ENCODE assay signal across 30 cellular contexts in the genomic region with DNA sequence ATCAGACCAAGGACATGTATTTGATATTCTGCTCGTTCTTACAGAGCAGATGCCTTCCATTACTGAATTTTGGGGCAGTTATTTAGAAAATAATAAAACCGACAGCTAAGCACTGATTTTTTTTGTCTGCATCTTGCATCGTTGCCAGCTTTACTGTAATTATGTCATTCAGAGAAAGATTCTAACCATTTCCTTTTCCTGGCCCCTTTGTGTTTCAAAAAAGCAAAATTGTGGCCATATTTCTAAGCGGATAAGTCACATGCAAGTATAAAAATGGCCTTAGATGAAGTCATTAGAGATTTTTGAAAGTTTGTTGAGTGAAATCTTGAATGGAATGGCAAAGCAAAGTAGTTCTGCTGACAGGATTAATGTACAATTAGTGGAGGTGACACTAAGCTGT.
DNase-seq lines count a peak whose midpoint lies in the region; ATAC-seq, FAIRE-seq and TF ChIP-seq lines count a peak whose summit lies in the region.
"Had no signal": no experiment of that assay in that cellular context is flagged by ENCODE, and none has a peak within 500 bp of the region (broad histone marks: within the 10 kb centered on the region; RNA-seq: fewer than 3 reads in every experiment).

No MANE protein-coding gene starts in this region.

- H3F3A ChIP-seq in GM23338 (replicated peaks; ENCODE audit: low read depth): no peaks in the 10 kb centered on the region

- H3K36me3 Mint-ChIP-seq in GM23338 (ENCODE audit: low read depth): no peaks in the 10 kb centered on the region

- ATAC-seq in GM23338 (no peak), GM21381 (IDR thresholded peaks at IDR 0.05; ENCODE audit: unreplicated experiment) (no peak)

- CTCF ChIA-PET in A673 (lab: Charles Lee): interaction anchor here (2.4 kb wide), 1 partner anchor 14 kb away, joined by 9 read pairs; no protein-coding TSS in a partner anchor

- H3K27ac ChIP-seq in A673 (ENCODE audit: low read depth, low read length, poor library complexity, severe bottlenecking) (peak overlapping the region; percentile 67), GM23338 (ENCODE audit: low read depth) (0 out of 2 replicates have a peak overlapping the region, but pooled peaks have one; percentile 23), small intestine (ENCODE audit: low read depth in 1 of 2, low read length in 1 of 2) (no peak overlapping the region), SJCRH30 (no peak overlapping the region)
- H3K27ac ChIP-seq: BLaER1 treated with 17β-estradiol and CSF1 and Interleukin-3, amounts not matched to agents 10 nM and 100 nM had no signal

- no TSS peak for BruUV-seq in A673 (replicated peaks; lab: Mats Ljungman, UMichigan)

- peaks cover 25% of the 10 kb centered on the region for H3K4me1 ChIP-seq in A673 (ENCODE audit: insufficient read depth, low read length, poor library complexity, severe bottlenecking)
- H3K4me1 ChIP-seq in GM23338 (ENCODE audit: insufficient read depth): no peaks in the 10 kb centered on the region
- no peaks in the 10 kb centered on the region for H3K4me1 ChIP-seq in small intestine (ENCODE audit: control insufficient read depth in 2 of 2, insufficient read depth in 1 of 2, low read depth in 1 of 2, low read length in 1 of 2)
- H3K4me1 ChIP-seq in SJCRH30: no peaks in the 10 kb centered on the region
- H3K4me1 ChIP-seq: BLaER1 treated with 17β-estradiol and CSF1 and Interleukin-3, amounts not matched to agents 10 nM and 100 nM had no signal

- no peak overlapping the region for H2AFZ ChIP-seq in GM23338

- H3K4me3 Mint-ChIP-seq in GM23338: no peak overlapping the region
- H3K4me3 Mint-ChIP-seq: CD4-positive, alpha-beta T cell had no signal

- no peak overlapping the region for H3K27ac Mint-ChIP-seq in GM23338
- H3K27ac Mint-ChIP-seq: CD4-positive, alpha-beta T cell had no signal

- no peaks in the 10 kb centered on the region for H3K79me2 ChIP-seq in GM23338 (replicated peaks; ENCODE audit: insufficient read depth)

- no peaks in the 10 kb centered on the region for H3K9me3 Mint-ChIP-seq in GM23338
- H3K9me3 Mint-ChIP-seq: CD4-positive, alpha-beta T cell had no signal

- DNase-seq in A673 (ENCODE audit: low spot score) (peak; percentile 84), GM23338 (ENCODE audit: low spot score) (no peak), astrocyte of the spinal cord (ENCODE audit: low read depth, low spot score) (peak; percentile 12), fibroblast of peridontal ligament (ENCODE audit: extremely low read depth) (peak; percentile 5), small intestine (no peak), SJCRH30 (no peak)
- DNase-seq: AML-193; CD4-positive, alpha-beta T cell; COR-L47; DMS 273 treated with DMSO at 0.1 percent for 48 hours; DND-41; HCEC 1CT; KBM-7; MV-4-11; NCI-H1105 treated with DMSO at 0.1 percent for 48 hours; NCI-H146; NCI-H1930; NCI-H2107; NCI-H446; NCI-H524 treated with DMSO at 0.1 percent for 48 hours; NCI-H774; SIG-M5; SK-N-SH had no signal

- no peaks in the 10 kb centered on the region for H3K9me2 ChIP-seq in GM23338 (ENCODE audit: insufficient read depth)
- H3K9me2 ChIP-seq: SK-N-SH had no signal

- H3K4me3 ChIP-seq in A673 (ENCODE audit: low read depth, low read length, poor library complexity, severe bottlenecking) (no peak overlapping the region), GM23338 (no peak overlapping the region), astrocyte of the spinal cord (ENCODE audit: low read depth, low read length) (no peak overlapping the region), small intestine (ENCODE audit: low read depth in 1 of 2, low read length in 2 of 2) (no peak overlapping the region), SJCRH30 (no peak overlapping the region)
- H3K4me3 ChIP-seq: BLaER1 treated with 17β-estradiol and CSF1 and Interleukin-3, amounts not matched to agents 10 nM and 100 nM had no signal

- no peaks in the 10 kb centered on the region for H3K36me3 ChIP-seq in A673 (ENCODE audit: insufficient read depth, low read length, poor library complexity, severe bottlenecking)
- H3K36me3 ChIP-seq in GM23338 (ENCODE audit: insufficient read depth): no peaks in the 10 kb centered on the region
- no peaks in the 10 kb centered on the region for H3K36me3 ChIP-seq in small intestine (ENCODE audit: control insufficient read depth in 2 of 2, insufficient read depth in 2 of 2, low read length in 2 of 2)
- H3K36me3 ChIP-seq in SJCRH30: no peaks in the 10 kb centered on the region
- H3K36me3 ChIP-seq: BLaER1 treated with 17β-estradiol and CSF1 and Interleukin-3, amounts not matched to agents 10 nM and 100 nM had no signal

- TF ChIP-seq CTCF in A673 (conservative IDR thresholded peaks at IDR 0.05; ENCODE audit: low read depth, low read length) (no peak), GM23338 (conservative IDR thresholded peaks at IDR 0.05; ENCODE audit: low read depth in 2 of 2) (no peak), astrocyte of the spinal cord (IDR thresholded peaks at IDR 0.05; ENCODE audit: low read depth, low read length) (no peak)

- POLR2A ChIA-PET in A673 (lab: Charles Lee; ENCODE audit: low non-redundant PET): interaction anchor here (0.7 kb wide), 1 partner anchor 205 kb away, joined by 4 read pairs; no protein-coding TSS in a partner anchor

- 55 to 75% (median 63%) methylated on average over 4 of the region's 4 CpGs for WGBS in small intestine, 3 donors

- no peak for FAIRE-seq in small intestine (lab: Jason Lieb, UNC)
- FAIRE-seq: A204.1, GM12892, H1, HTR-8/SVneo, RCC 7860 had no signal

- H3K9me3 ChIP-seq in A673 (ENCODE audit: low read depth, low read length, poor library complexity, severe bottlenecking): no peaks in the 10 kb centered on the region
- H3K9me3 ChIP-seq in small intestine (ENCODE audit: control insufficient read depth, low read depth): no peaks in the 10 kb centered on the region
- no peaks in the 10 kb centered on the region for H3K9me3 ChIP-seq in SJCRH30 (replicated peaks)
- H3K9me3 ChIP-seq: BLaER1 treated with 17β-estradiol and CSF1 and Interleukin-3, amounts not matched to agents 10 nM and 100 nM; SK-N-SH had no signal

- H3K4me2 ChIP-seq in GM23338: no peak overlapping the region
- H3K4me2 ChIP-seq: BLaER1 treated with 17β-estradiol and CSF1 and Interleukin-3, amounts not matched to agents 10 nM and 100 nM; SK-N-SH had no signal

- no peaks in the 10 kb centered on the region for H3K27me3 Mint-ChIP-seq in GM23338 (ENCODE audit: insufficient read depth, low read depth, poor library complexity)
- H3K27me3 Mint-ChIP-seq: CD4-positive, alpha-beta T cell had no signal

- in situ Hi-C loops in astrocyte of the spinal cord (cut with HindIII; ENCODE audit: low sequenced_read_pairs): no loop called here

- H3K27me3 ChIP-seq in A673 (replicated peaks; ENCODE audit: insufficient read depth, low read depth, low read length, poor library complexity) (no peaks in the 10 kb centered on the region), GM23338 (ENCODE audit: insufficient read depth) (no peaks in the 10 kb centered on the region), small intestine (ENCODE audit: control insufficient read depth in 2 of 2, insufficient read depth in 2 of 2, low read length in 2 of 2) (no peaks in the 10 kb centered on the region), SJCRH30 (no peaks in the 10 kb centered on the region)
- H3K27me3 ChIP-seq: BLaER1 treated with 17β-estradiol and CSF1 and Interleukin-3, amounts not matched to agents 10 nM and 100 nM had no signal

- H4K20me1 ChIP-seq in GM23338 (replicated peaks; ENCODE audit: insufficient read depth): no peaks in the 10 kb centered on the region; the same call in 1 of the 2 replicates
- H4K20me1 ChIP-seq: BLaER1 treated with 17β-estradiol and CSF1 and Interleukin-3, amounts not matched to agents 10 nM and 100 nM had no signal

- intact Hi-C loops in A673 (cut with micrococcal nuclease; ENCODE audit: unreplicated experiment): no loop called here

- peaks cover 8% of the 10 kb centered on the region; the same call in 2 of the 3 replicates for H3K4me1 Mint-ChIP-seq in GM23338

TF ChIP-seq in GM23338, 12 proteins besides CTCF, POLR2A, EP300 and RAD21 (continues in another document):
- TF ChIP-seq EZH2 (IDR thresholded peaks at IDR 0.05; ENCODE audit: low read depth, unreplicated experiment) (no peak), ZNF114 (CRISPR knock-in tag; IDR thresholded peaks at IDR 0.05) (no peak), NANOG (IDR thresholded peaks at IDR 0.05; ENCODE audit: borderline replicate concordance) (no peak), POLR2AphosphoS5 (IDR thresholded peaks at IDR 0.05; ENCODE audit: low read depth) (no peak), JUNB (IDR thresholded peaks at IDR 0.05; ENCODE audit: unreplicated experiment) (no peak), STAT1 (IDR thresholded peaks at IDR 0.05; ENCODE audit: unreplicated experiment) (no peak), CREB1 (CRISPR knock-in tag; IDR thresholded peaks at IDR 0.05; ENCODE audit: low read depth) (no peak)
- TF ChIP-seq, protein P1, sequence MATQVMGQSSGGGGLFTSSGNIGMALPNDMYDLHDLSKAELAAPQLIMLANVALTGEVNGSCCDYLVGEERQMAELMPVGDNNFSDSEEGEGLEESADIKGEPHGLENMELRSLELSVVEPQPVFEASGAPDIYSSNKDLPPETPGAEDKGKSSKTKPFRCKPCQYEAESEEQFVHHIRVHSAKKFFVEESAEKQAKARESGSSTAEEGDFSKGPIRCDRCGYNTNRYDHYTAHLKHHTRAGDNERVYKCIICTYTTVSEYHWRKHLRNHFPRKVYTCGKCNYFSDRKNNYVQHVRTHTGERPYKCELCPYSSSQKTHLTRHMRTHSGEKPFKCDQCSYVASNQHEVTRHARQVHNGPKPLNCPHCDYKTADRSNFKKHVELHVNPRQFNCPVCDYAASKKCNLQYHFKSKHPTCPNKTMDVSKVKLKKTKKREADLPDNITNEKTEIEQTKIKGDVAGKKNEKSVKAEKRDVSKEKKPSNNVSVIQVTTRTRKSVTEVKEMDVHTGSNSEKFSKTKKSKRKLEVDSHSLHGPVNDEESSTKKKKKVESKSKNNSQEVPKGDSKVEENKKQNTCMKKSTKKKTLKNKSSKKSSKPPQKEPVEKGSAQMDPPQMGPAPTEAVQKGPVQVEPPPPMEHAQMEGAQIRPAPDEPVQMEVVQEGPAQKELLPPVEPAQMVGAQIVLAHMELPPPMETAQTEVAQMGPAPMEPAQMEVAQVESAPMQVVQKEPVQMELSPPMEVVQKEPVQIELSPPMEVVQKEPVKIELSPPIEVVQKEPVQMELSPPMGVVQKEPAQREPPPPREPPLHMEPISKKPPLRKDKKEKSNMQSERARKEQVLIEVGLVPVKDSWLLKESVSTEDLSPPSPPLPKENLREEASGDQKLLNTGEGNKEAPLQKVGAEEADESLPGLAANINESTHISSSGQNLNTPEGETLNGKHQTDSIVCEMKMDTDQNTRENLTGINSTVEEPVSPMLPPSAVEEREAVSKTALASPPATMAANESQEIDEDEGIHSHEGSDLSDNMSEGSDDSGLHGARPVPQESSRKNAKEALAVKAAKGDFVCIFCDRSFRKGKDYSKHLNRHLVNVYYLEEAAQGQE (IDR thresholded peaks at IDR 0.05; ENCODE audit: unreplicated experiment): no peak

Comparison
In these comparisons a context has a peak if more than half of its experiments do, and no peak if none do; other contexts are left out.
1. DNase-seq: peak in A673 (single experiment), astrocyte of the spinal cord (single experiment) and fibroblast of peridontal ligament (single experiment); none in GM23338 (single experiment), small intestine (single experiment) and SJCRH30 (0 of 2).
2. H3K27ac ChIP-seq: peak in A673 (single experiment) and GM23338 (single experiment); none in small intestine (0 of 2) and SJCRH30 (single experiment).